Comparison of ENCODE assay signal across 1 cellular context in genomic region chr22:36360011-36360410, GRCh38.
TF ChIP-seq lines count a peak whose summit lies in the region.

No MANE protein-coding gene starts in this region.

TF ChIP-seq in SK-N-SH, 30 proteins besides CTCF, POLR2A, EP300 and RAD21 (continued from another document):
- TF ChIP-seq USF2 (IDR thresholded peaks at IDR 0.05; ENCODE audit: borderline replicate concordance, low read depth, low read length) (no peak), PBX3 (IDR thresholded peaks at IDR 0.05) (no peak), MEF2A (IDR thresholded peaks at IDR 0.05; ENCODE audit: borderline replicate concordance, low read depth) (no peak), RCOR1 (IDR thresholded peaks at IDR 0.05; ENCODE audit: low read length) (no peak)
- TF ChIP-seq, protein P1, sequence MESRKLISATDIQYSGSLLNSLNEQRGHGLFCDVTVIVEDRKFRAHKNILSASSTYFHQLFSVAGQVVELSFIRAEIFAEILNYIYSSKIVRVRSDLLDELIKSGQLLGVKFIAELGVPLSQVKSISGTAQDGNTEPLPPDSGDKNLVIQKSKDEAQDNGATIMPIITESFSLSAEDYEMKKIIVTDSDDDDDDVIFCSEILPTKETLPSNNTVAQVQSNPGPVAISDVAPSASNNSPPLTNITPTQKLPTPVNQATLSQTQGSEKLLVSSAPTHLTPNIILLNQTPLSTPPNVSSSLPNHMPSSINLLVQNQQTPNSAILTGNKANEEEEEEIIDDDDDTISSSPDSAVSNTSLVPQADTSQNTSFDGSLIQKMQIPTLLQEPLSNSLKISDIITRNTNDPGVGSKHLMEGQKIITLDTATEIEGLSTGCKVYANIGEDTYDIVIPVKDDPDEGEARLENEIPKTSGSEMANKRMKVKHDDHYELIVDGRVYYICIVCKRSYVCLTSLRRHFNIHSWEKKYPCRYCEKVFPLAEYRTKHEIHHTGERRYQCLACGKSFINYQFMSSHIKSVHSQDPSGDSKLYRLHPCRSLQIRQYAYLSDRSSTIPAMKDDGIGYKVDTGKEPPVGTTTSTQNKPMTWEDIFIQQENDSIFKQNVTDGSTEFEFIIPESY (IDR thresholded peaks at IDR 0.05; ENCODE audit: borderline replicate concordance, low read depth): no peak
